In genomic region chr5:141934099-141934844, GRCh38 we compare ENCODE assay signal across 13 cellular contexts. TPM values are rescaled to one million over a fixed set of nuclear protein-coding genes. Genes with fewer than 3 reads are reported as not detected.
DNase-seq lines count a peak whose midpoint lies in the region; ATAC-seq and TF ChIP-seq lines count a peak whose summit lies in the region.
"Had no signal": no experiment of that assay in that cellular context is flagged by ENCODE, and none has a peak within 500 bp of the region (broad histone marks: within the 10 kb centered on the region; RNA-seq: fewer than 3 reads in every experiment).

No MANE protein-coding gene starts in this region.

- H3K9me3 Mint-ChIP-seq in MCF 10A (ENCODE audit: unreplicated experiment) = no peaks in the 10 kb centered on the region
- H3K9me3 Mint-ChIP-seq: activated naive CD8-positive, alpha-beta T cell treated with anti-CD3 and anti-CD28 coated beads for 36 hours; neural crest cell; type B pancreatic cell had no signal

- intact Hi-C loops in MCF 10A (cut with micrococcal nuclease) (no loop called here), breast epithelium (cut with DNase I; ENCODE audit: low total_unique reads) (no loop called here)

- H3K4me3 ChIP-seq in breast epithelium = no peak overlapping the region

- POLR2A ChIA-PET in MCF 10A (lab: Yijun Ruan, JAX) = interaction anchor here (0.7 to 5.7 kb wide), 5 partner anchors 10 to 45 kb away, joined by 3 to 40 read pairs (median 6); partner anchors contain the start of gene DELE1

- H3K4me3 Mint-ChIP-seq in MCF 10A (ENCODE audit: unreplicated experiment) = no peak overlapping the region
- H3K4me3 Mint-ChIP-seq: activated naive CD8-positive, alpha-beta T cell treated with anti-CD3 and anti-CD28 coated beads for 36 hours; neural crest cell; type B pancreatic cell had no signal

- no peaks in the 10 kb centered on the region for H3K27me3 ChIP-seq in breast epithelium
- H3K27me3 ChIP-seq in foreskin keratinocyte = no peaks in the 10 kb centered on the region

- CTCF ChIA-PET in MCF 10A (lab: Yijun Ruan, JAX) = interaction anchor here (0.9 to 3.4 kb wide), 9 partner anchors 11 to 243 kb away, joined by 3 to 22 read pairs (median 4); partner anchors contain the start of genes DELE1, PCDH1 and RNF14

- no peak for TF ChIP-seq POLR2A in breast epithelium (IDR thresholded peaks at IDR 0.05)

- no TSS peak for BruUV-seq in MCF 10A (replicated peaks; lab: Mats Ljungman, UMichigan)

- peak overlapping the region; percentile 55 for H3K27ac Mint-ChIP-seq in MCF 10A (ENCODE audit: low read depth, unreplicated experiment)
- H3K27ac Mint-ChIP-seq: activated naive CD8-positive, alpha-beta T cell treated with anti-CD3 and anti-CD28 coated beads for 36 hours; type B pancreatic cell had no signal

- peaks cover 19% of the 10 kb centered on the region for H3K4me1 Mint-ChIP-seq in MCF 10A (ENCODE audit: insufficient read depth, unreplicated experiment)
- H3K4me1 Mint-ChIP-seq: activated naive CD8-positive, alpha-beta T cell treated with anti-CD3 and anti-CD28 coated beads for 36 hours; neural crest cell had no signal

- H3K36me3 Mint-ChIP-seq in MCF 10A (ENCODE audit: insufficient read depth, unreplicated experiment) = peaks cover 94% of the 10 kb centered on the region

- no peaks in the 10 kb centered on the region for H3K9me3 ChIP-seq in breast epithelium

- H3K27ac ChIP-seq in breast epithelium = no peak overlapping the region
- no peak overlapping the region for H3K27ac ChIP-seq in foreskin keratinocyte

- H3K27me3 Mint-ChIP-seq in MCF 10A (ENCODE audit: insufficient read depth, unreplicated experiment) = no peaks in the 10 kb centered on the region
- H3K27me3 Mint-ChIP-seq: activated naive CD8-positive, alpha-beta T cell treated with anti-CD3 and anti-CD28 coated beads for 36 hours; type B pancreatic cell had no signal

- no peak for ATAC-seq in foreskin keratinocyte
- ATAC-seq in activated CD4-positive, CD25-positive, alpha-beta regulatory T cell treated with anti-CD3 and anti-CD28 coated beads, Interleukin-2, amount 50 U/mL, for 24 hours = no peak

- H3K4me1 ChIP-seq in breast epithelium = no peaks in the 10 kb centered on the region
- peaks cover 8% of the 10 kb centered on the region for H3K4me1 ChIP-seq in foreskin keratinocyte

- TF ChIP-seq CTCF in MCF 10A (IDR thresholded peaks at IDR 0.05; ENCODE audit: unreplicated experiment) = no peak
- TF ChIP-seq CTCF in breast epithelium (IDR thresholded peaks at IDR 0.05) = no peak
- TF ChIP-seq CTCF in foreskin keratinocyte (conservative IDR thresholded peaks at IDR 0.05) = peak; percentile 24

- peaks cover 6% of the 10 kb centered on the region for H3K36me3 ChIP-seq in breast epithelium

- DNase-seq in MCF 10A (ENCODE audit: unreplicated experiment) (no peak), breast epithelium (ENCODE audit: low spot score in 2 of 2) (no peak), NCI-H748 treated with DMSO at 0.1 percent for 48 hours (lab: John Stamatoyannopoulos, UW) (peak; percentile 66), foreskin keratinocyte (no peak), SK-N-DZ (ENCODE audit: low spot score) (no peak), dedifferentiated amniotic fluid mesenchymal stem cell (ENCODE audit: extremely low spot score) (no peak), HCEC 1CT (no peak)
- DNase-seq: activated naive CD8-positive, alpha-beta T cell treated with anti-CD3 and anti-CD28 coated beads for 36 hours; NCI-H1694 treated with DMSO at 0.1 percent for 48 hours; SIG-M5 had no signal

RNA-seq across cellular contexts. Expression of gene DELE1, which starts 10.6 kb away (rescaled TPM):
- total RNA-seq in MCF 10A (2022) (88.1 and 91.3 TPM in 2 replicates), breast epithelium (10 to 100 TPM; 74.6 to 95.1 (median 76.7) TPM), foreskin keratinocyte (39.2 and 44.1 TPM in 2 replicates)
- 26.3 and 30.0 TPM in 2 replicates for polyA plus RNA-seq in foreskin keratinocyte
- polyA plus RNA-seq in SK-N-DZ (2014; cell fraction: cytosol; rRNA removed) = 88.5 and 96.7 TPM in 2 replicates
- polyA plus RNA-seq in SK-N-DZ (2014; cell fraction: nucleus; rRNA removed) = 283 and 313 TPM in 2 replicates

RNA-seq across cellular contexts. Expression of gene PCDH12, which starts 23.7 kb away (rescaled TPM):
- total RNA-seq in MCF 10A (2022) (0.07 TPM in 1 of 2 replicates, not detected in the other), breast epithelium (1 to 10 TPM; 1.8 to 5.6 (median 3.5) TPM), foreskin keratinocyte (0.03 and 0.07 TPM in 2 replicates)
- polyA plus RNA-seq in foreskin keratinocyte = 0.01 and 0.02 TPM in 2 replicates
- 0.03 TPM in 1 of 2 replicates, not detected in the other for polyA plus RNA-seq in SK-N-DZ (2014; cell fraction: cytosol; rRNA removed)
- polyA plus RNA-seq in SK-N-DZ (2014; cell fraction: nucleus; rRNA removed) = 0.04 TPM in 1 of 2 replicates, not detected in the other

RNA-seq across cellular contexts. Expression of gene RNF14, which starts 34.6 kb away (rescaled TPM):
- total RNA-seq in MCF 10A (2022) (78.0 and 81.3 TPM in 2 replicates), breast epithelium (10 to 100 TPM; 43.9 to 80.2 (median 60.6) TPM), foreskin keratinocyte (55.1 and 57.0 TPM in 2 replicates)
- polyA plus RNA-seq in foreskin keratinocyte = 19.8 and 23.4 TPM in 2 replicates
- polyA plus RNA-seq in SK-N-DZ (2014; cell fraction: cytosol; rRNA removed) = 26.3 and 31.2 TPM in 2 replicates
- 17.5 and 22.5 TPM in 2 replicates for polyA plus RNA-seq in SK-N-DZ (2014; cell fraction: nucleus; rRNA removed)

RNA-seq across cellular contexts. Expression of gene PCDH1, which starts 56.1 kb away (rescaled TPM):
- total RNA-seq in MCF 10A (2022) = 9.9 and 15.7 TPM in 2 replicates
- total RNA-seq in breast epithelium = 10 to 100 TPM; 28.3 to 72.7 (median 65.9) TPM
- 2.2 and 12.1 TPM in 2 replicates for total RNA-seq in foreskin keratinocyte
- polyA plus RNA-seq in foreskin keratinocyte = 1.2 and 7.0 TPM in 2 replicates
- polyA plus RNA-seq in SK-N-DZ (2014; cell fraction: cytosol; rRNA removed) = 10.7 and 11.9 TPM in 2 replicates
- polyA plus RNA-seq in SK-N-DZ (2014; cell fraction: nucleus; rRNA removed) = 9.0 and 10.1 TPM in 2 replicates
- total RNA-seq: activated naive CD8-positive, alpha-beta T cell treated with anti-CD3 and anti-CD28 coated beads for 36 hours had no signal
